In the genomic region with DNA sequence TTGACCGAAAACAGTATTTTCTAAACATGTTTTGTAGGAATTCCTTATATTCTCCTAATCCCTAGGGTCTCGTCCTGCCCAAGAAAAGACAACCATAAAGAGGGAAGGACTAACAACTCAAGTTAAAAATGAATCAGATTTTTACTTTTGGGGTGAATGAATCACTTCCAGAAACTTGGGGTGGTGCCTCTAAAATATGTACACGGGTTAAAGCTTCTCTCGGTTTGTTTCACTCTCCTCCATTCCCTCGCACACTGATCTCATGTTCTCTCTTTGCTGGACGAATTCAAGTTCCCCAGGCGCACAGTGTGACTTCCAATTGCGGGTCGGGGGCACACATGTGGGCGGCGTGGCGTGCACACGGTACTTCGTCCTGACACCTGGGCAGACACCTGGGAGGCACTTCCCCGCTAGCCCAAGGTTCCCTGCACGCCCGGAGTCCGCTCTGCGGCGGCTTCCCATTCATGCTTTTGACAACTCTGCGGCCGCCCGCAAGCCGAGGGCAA, we compare ENCODE assay signal across 9 cellular contexts. TPM values are rescaled to one million over a fixed set of nuclear protein-coding genes. Genes with fewer than 3 reads are reported as not detected.
DNase-seq lines count a peak whose midpoint lies in the region; ATAC-seq and TF ChIP-seq lines count a peak whose summit lies in the region.
"Had no signal": no experiment of that assay in that cellular context is flagged by ENCODE, and none has a peak within 500 bp of the region (broad histone marks: within the 10 kb centered on the region; RNA-seq: fewer than 3 reads in every experiment).

No MANE protein-coding gene starts in this region.

- H3K27ac Mint-ChIP-seq in activated naive CD4-positive, alpha-beta T cell treated with anti-CD3 and anti-CD28 coated beads, Interleukin-2, amount 10 ng/mL, durations not matched to agents 7 days and 5 days = peak overlapping the region; percentile 97
- H3K27ac Mint-ChIP-seq in chondrocyte (ENCODE audit: unreplicated experiment) = peak overlapping the region; percentile 87
- H3K27ac Mint-ChIP-seq in naive thymus-derived CD4-positive, alpha-beta T cell = peak overlapping the region; percentile 88 to 99 (median 95)

- H3K4me3 ChIP-seq in KMS-11 (IDR thresholded peaks at IDR 0.05; ENCODE audit: insufficient read depth, low read depth, low read length) = peak overlapping the region; percentile 19
- H3K4me3 ChIP-seq in naive thymus-derived CD4-positive, alpha-beta T cell (ENCODE audit: low read length) = peak overlapping the region; percentile 61

- H4K20me1 ChIP-seq in KMS-11 (ENCODE audit: insufficient read depth) = no peaks in the 10 kb centered on the region

- H3K9ac ChIP-seq in KMS-11 = peak overlapping the region; percentile 71; the same call in 1 of the 2 replicates

- H3K36me3 Mint-ChIP-seq in activated naive CD4-positive, alpha-beta T cell treated with anti-CD3 and anti-CD28 coated beads, Interleukin-2, amount 10 ng/mL, durations not matched to agents 7 days and 5 days = peaks cover 25% of the 10 kb centered on the region
- peaks cover 4% of the 10 kb centered on the region for H3K36me3 Mint-ChIP-seq in chondrocyte (ENCODE audit: low read depth)
- peaks cover 3 to 13% (median 3%) of the 10 kb centered on the region in 5 donors for H3K36me3 Mint-ChIP-seq in naive thymus-derived CD4-positive, alpha-beta T cell

- CTCF ChIA-PET in activated naive CD4-positive, alpha-beta T cell treated with anti-CD3 and anti-CD28 coated beads, Interleukin-2, amount 10 ng/mL, durations not matched to agents 7 days and 5 days (lab: Charles Lee) = no interaction called here
- CTCF ChIA-PET in naive thymus-derived CD4-positive, alpha-beta T cell (lab: Charles Lee) = interaction anchor here (0.7 to 1.4 kb wide), 2 partner anchors 50 to 112 kb away, joined by 3 read pairs; partner anchors contain the start of gene PSMD6

- H3K9me3 ChIP-seq in naive thymus-derived CD4-positive, alpha-beta T cell (ENCODE audit: control insufficient read depth in 2 of 3, low read length in 3 of 3) = no peaks in the 10 kb centered on the region

- ATAC-seq in naive thymus-derived CD4-positive, alpha-beta T cell = peak; percentile 12

- peaks cover 4% of the 10 kb centered on the region; the same call in 1 of the 2 replicates for H3K79me2 ChIP-seq in KMS-11 (ENCODE audit: insufficient read depth, low read depth)

- peak overlapping the region; percentile 67 for H3K4me2 ChIP-seq in KMS-11

- TF ChIP-seq CTCF in KMS-11 (conservative IDR thresholded peaks at IDR 0.05; ENCODE audit: low read depth, low read length) (no peak), chondrocyte (IDR thresholded peaks at IDR 0.05) (no peak)

- no peaks in the 10 kb centered on the region for H3K9me3 Mint-ChIP-seq in activated naive CD4-positive, alpha-beta T cell treated with anti-CD3 and anti-CD28 coated beads, Interleukin-2, amount 10 ng/mL, durations not matched to agents 7 days and 5 days
- H3K9me3 Mint-ChIP-seq in chondrocyte (ENCODE audit: low read depth) = no peaks in the 10 kb centered on the region
- H3K9me3 Mint-ChIP-seq in naive thymus-derived CD4-positive, alpha-beta T cell = peaks cover 0 to under 1% (median 0%) of the 10 kb centered on the region in 11 donors

- intact Hi-C loops in naive thymus-derived CD4-positive, alpha-beta T cell (cut with micrococcal nuclease) = loop anchor here (1.0 kb wide), 3 partner anchors 15 to 112 kb away; partner anchors contain the start of gene PSMD6 (in 1 of the 2)

- POLR2A ChIA-PET in naive thymus-derived CD4-positive, alpha-beta T cell (lab: Charles Lee) = interaction anchor here (0.8 to 1.8 kb wide), 8 partner anchors 9 to 72 kb away, joined by 3 to 14 read pairs (median 4); partner anchors contain the start of genes ATXN7 and THOC7

- peak overlapping the region; percentile 30 for H2AFZ ChIP-seq in KMS-11 (ENCODE audit: low read depth)

- peaks cover 47% of the 10 kb centered on the region for H3K4me1 Mint-ChIP-seq in activated naive CD4-positive, alpha-beta T cell treated with anti-CD3 and anti-CD28 coated beads, Interleukin-2, amount 10 ng/mL, durations not matched to agents 7 days and 5 days
- H3K4me1 Mint-ChIP-seq in chondrocyte (ENCODE audit: low read depth) = peaks cover 28% of the 10 kb centered on the region
- H3K4me1 Mint-ChIP-seq in naive thymus-derived CD4-positive, alpha-beta T cell = peaks cover 2 to 55% (median 42%) of the 10 kb centered on the region in 7 donors

- H3K27me3 Mint-ChIP-seq in activated naive CD4-positive, alpha-beta T cell treated with anti-CD3 and anti-CD28 coated beads, Interleukin-2, amount 10 ng/mL, durations not matched to agents 7 days and 5 days = no peaks in the 10 kb centered on the region
- H3K27me3 Mint-ChIP-seq in chondrocyte (ENCODE audit: low read depth) = no peaks in the 10 kb centered on the region
- no peaks in the 10 kb centered on the region for H3K27me3 Mint-ChIP-seq in naive thymus-derived CD4-positive, alpha-beta T cell

- peaks cover 40% of the 10 kb centered on the region for H3K4me1 ChIP-seq in KMS-11 (ENCODE audit: low read depth, poor library complexity, severe bottlenecking)
- peaks cover 15 to 21% of the 10 kb centered on the region in 2 donors for H3K4me1 ChIP-seq in naive thymus-derived CD4-positive, alpha-beta T cell (ENCODE audit: control insufficient read depth in 2 of 2, insufficient read depth in 2 of 2, low read length in 2 of 2)

- no peak for DNase-seq in activated naive CD4-positive, alpha-beta T cell treated with anti-CD3 and anti-CD28 coated beads, Interleukin-2, amount 10 ng/mL, durations not matched to agents 7 days and 5 days
- DNase-seq in activated naive CD4-positive, alpha-beta T cell (lab: John Stamatoyannopoulos, UW) = no peak
- no peak for DNase-seq in chondrocyte (ENCODE audit: low spot score)
- DNase-seq in naive thymus-derived CD4-positive, alpha-beta T cell = peak in 2 of 9 donors; percentile 52 to 56
- no peak for DNase-seq in T1000 (lab: John Stamatoyannopoulos, UW)
- DNase-seq in activated gamma-delta T cell (lab: John Stamatoyannopoulos, UW) = no peak
- DNase-seq in LoVo (ENCODE audit: low spot score) = no peak

- H3K27me3 ChIP-seq in KMS-11 (ENCODE audit: insufficient read depth, low read depth) = no peaks in the 10 kb centered on the region
- H3K27me3 ChIP-seq in naive thymus-derived CD4-positive, alpha-beta T cell (ENCODE audit: control insufficient read depth in 2 of 2, insufficient read depth in 2 of 2, low read length in 2 of 2) = no peaks in the 10 kb centered on the region

- no peaks in the 10 kb centered on the region for H3K36me3 ChIP-seq in KMS-11 (ENCODE audit: insufficient read depth)
- peaks cover 0 to 4% (median 0%) of the 10 kb centered on the region in 3 experiments for H3K36me3 ChIP-seq in naive thymus-derived CD4-positive, alpha-beta T cell (ENCODE audit: control insufficient read depth in 2 of 3, insufficient read depth in 3 of 3, low read length in 3 of 3)

- peak overlapping the region; percentile 78 for H3K4me3 Mint-ChIP-seq in activated naive CD4-positive, alpha-beta T cell treated with anti-CD3 and anti-CD28 coated beads, Interleukin-2, amount 10 ng/mL, durations not matched to agents 7 days and 5 days
- H3K4me3 Mint-ChIP-seq in chondrocyte (ENCODE audit: unreplicated experiment) = peak overlapping the region; percentile 87
- H3K4me3 Mint-ChIP-seq in naive thymus-derived CD4-positive, alpha-beta T cell = peak overlapping the region; percentile 85 to 98 (median 89)

- H3K27ac ChIP-seq in KMS-11 = peak overlapping the region; percentile 81
- peak overlapping the region; percentile 96 for H3K27ac ChIP-seq in naive thymus-derived CD4-positive, alpha-beta T cell (ENCODE audit: low read depth, low read length)

RNA-seq across cellular contexts. Expression of gene SCAANT1, which starts 0.7 kb away (rescaled TPM):
- not detected in 3 replicates for total RNA-seq in chondrocyte
- not detected for total RNA-seq in naive thymus-derived CD4-positive, alpha-beta T cell
- polyA plus RNA-seq in naive thymus-derived CD4-positive, alpha-beta T cell = not detected
- total RNA-seq: left cardiac atrium had no signal

RNA-seq across cellular contexts. Expression of gene ATXN7, which starts 47.8 kb away (rescaled TPM):
- 19.1 to 20.6 TPM (median 19.5 TPM) in 3 replicates for total RNA-seq in chondrocyte
- 100 to 1,000 TPM in 4 of 5 experiments, 10 to 100 TPM in 1; 72.2 to 204 (median 160) TPM for total RNA-seq in naive thymus-derived CD4-positive, alpha-beta T cell
- 10 to 100 TPM; 29.8 to 31.6 TPM for polyA plus RNA-seq in naive thymus-derived CD4-positive, alpha-beta T cell

RNA-seq across cellular contexts. Expression of gene THOC7, which starts 47.8 kb away (rescaled TPM):
- 43.0 to 55.7 TPM (median 48.9 TPM) in 3 replicates for total RNA-seq in chondrocyte
- 10 to 100 TPM; 24.6 to 86.2 (median 38.7) TPM for total RNA-seq in naive thymus-derived CD4-positive, alpha-beta T cell
- polyA plus RNA-seq in naive thymus-derived CD4-positive, alpha-beta T cell = 100 to 1,000 TPM in 1 of 2 donors, 10 to 100 TPM in 1; 60.0 to 113 TPM
